ENCODE assay signal across 9 cellular contexts in genomic region chr19:6536138-6536671, GRCh38. TPM values are rescaled to one million over a fixed set of nuclear protein-coding genes. Genes with fewer than 3 reads are reported as not detected.
DNase-seq lines count a peak whose midpoint lies in the region; ATAC-seq, FAIRE-seq and TF ChIP-seq lines count a peak whose summit lies in the region.
"Had no signal": no experiment of that assay in that cellular context is flagged by ENCODE, and none has a peak within 500 bp of the region (broad histone marks: within the 10 kb centered on the region; RNA-seq: fewer than 3 reads in every experiment).

No MANE protein-coding gene starts in this region.

- no peaks in the 10 kb centered on the region; the same call in 1 of the 2 replicates for H4K20me1 ChIP-seq in GM12878 (ENCODE audit: control insufficient read depth, insufficient read depth)

- POLR2A ChIA-PET in GM12878 (lab: Charles Lee) = interaction anchor here (0.6 to 3.0 kb wide), 20 partner anchors 8 to 133 kb away, joined by 3 to 13 read pairs (median 4); partner anchors contain the start of genes KHSRP and TNFSF14

- WGBS in GM12878 (ENCODE audit: insufficient coverage, insufficient replicate concordance, low lambda C conversion rate, missing lambda C conversion rate) = 36% methylated on average over 9 of the region's 9 CpGs

- H3K27ac Mint-ChIP-seq in IgD-negative memory B cell = peak overlapping the region; percentile 82 to 98 (median 95)

- TF ChIP-seq POLR2A in GM12878 (IDR thresholded peaks at IDR 0.05; ENCODE audit: low read depth, low read length) = peak; percentile 86

- H3K4me2 ChIP-seq in GM12878 (ENCODE audit: control insufficient read depth, insufficient read depth) = peak overlapping the region; percentile 83

- no peak for TF ChIP-seq RAD21 in GM12878 (IDR thresholded peaks at IDR 0.05; ENCODE audit: insufficient read depth, low read depth, low read length)

- H3K9ac ChIP-seq in GM12878 (ENCODE audit: control insufficient read depth, insufficient read depth, low read length) = peak overlapping the region; percentile 35; the same call in 1 of the 2 replicates

- no peaks in the 10 kb centered on the region for H3K36me3 Mint-ChIP-seq in IgD-negative memory B cell

- CTCF ChIA-PET in GM12878 (lab: Yijun Ruan, JAX) = interaction anchor here (0.6 to 1.9 kb wide), 7 partner anchors 14 to 95 kb away, joined by 3 to 8 read pairs (median 4); no protein-coding TSS in a partner anchor

- H3K4me3 Mint-ChIP-seq in IgD-negative memory B cell = peak overlapping the region; percentile 55 to 85 (median 82)

- SMC1A ChIA-PET in GM12878 (lab: Charles Lee; ENCODE audit: uncharacterized antibody, unreplicated experiment) = interaction anchor here (0.8 to 2.2 kb wide), 17 partner anchors 8 to 200 kb away, joined by 3 to 10 read pairs (median 4); no protein-coding TSS in a partner anchor

- DNase-seq in GM12865 (ENCODE audit: low read depth) = peak; percentile 99
- DNase-seq in UCSD-AML1 (lab: John Stamatoyannopoulos, UW; ENCODE audit: unreplicated experiment) = peak; percentile 87
- DNase-seq in GM12878 (ENCODE audit: low read depth, low spot score) = peak; percentile 99
- DNase-seq in mucosa of gallbladder (ENCODE audit: low spot score) = peak; percentile 57
- peak; percentile 60 for DNase-seq in ureter (ENCODE audit: low spot score)
- no peak for DNase-seq in DMS79 treated with DMSO at 0.1 percent for 48 hours (lab: John Stamatoyannopoulos, UW)

- H3K79me2 ChIP-seq in GM12878 (ENCODE audit: control insufficient read depth, insufficient read depth, low read length) = peaks cover 46% of the 10 kb centered on the region

- no peak overlapping the region for H2AFZ ChIP-seq in GM12878 (ENCODE audit: control insufficient read depth, low read depth, low read length)

- no peaks in the 10 kb centered on the region for H3K27me3 ChIP-seq in GM12878 (replicated peaks in 1 of 2; ENCODE audit: control insufficient read depth in 2 of 2, insufficient read depth in 2 of 2, low read length in 1 of 2)

- in situ Hi-C loops in GM12878 (cut with MboI) = no loop called here

- RAD21 ChIA-PET in GM12878 (lab: Charles Lee; ENCODE audit: unreplicated experiment) = interaction anchor here (0.9 to 3.5 kb wide), 15 partner anchors 14 to 327 kb away, joined by 3 to 17 read pairs (median 5); partner anchors contain the start of gene CD70

- BruUV-seq in GM12878 (replicated peaks; lab: Mats Ljungman, UMichigan) = no TSS peak

- ATAC-seq in GM21576 (IDR thresholded peaks at IDR 0.05; ENCODE audit: unreplicated experiment) (peak; percentile 62), GM12878 (peak; percentile 78)

- peak in 1 of 2 experiments; percentile 65; a peak in 1 of 4 replicates for TF ChIP-seq EP300 in GM12878 (IDR thresholded peaks at IDR 0.05; ENCODE audit: borderline replicate concordance in 1 of 2, control insufficient read depth in 1 of 2, low read depth in 2 of 2, low read length in 2 of 2)

- peak; percentile 95 for FAIRE-seq in GM12878 (lab: Jason Lieb, UNC)

- peak overlapping the region; percentile 91 for H3K27ac ChIP-seq in GM12878 (ENCODE audit: control insufficient read depth, insufficient read depth)

- H3K4me3 ChIP-seq in GM12865 (ENCODE audit: low read depth, low read length) = no peak overlapping the region
- H3K4me3 ChIP-seq in GM12878 = no peak overlapping the region

- peaks cover 18 to 33% (median 22%) of the 10 kb centered on the region in 3 donors for H3K4me1 Mint-ChIP-seq in IgD-negative memory B cell

- intact Hi-C loops in GM12878 (cut with micrococcal nuclease; ENCODE audit: unreplicated experiment) = no loop called here

- H3K9me3 ChIP-seq in GM12878 (replicated peaks; ENCODE audit: control insufficient read depth, insufficient read depth, low read length) = no peaks in the 10 kb centered on the region; the same call in 2 of the 3 replicates

- H3K27me3 Mint-ChIP-seq in IgD-negative memory B cell = peaks cover 10% of the 10 kb centered on the region

- peaks cover 38% of the 10 kb centered on the region for H3K4me1 ChIP-seq in GM12878 (ENCODE audit: control insufficient read depth, insufficient read depth, low read length)

- no peak for TF ChIP-seq CTCF in GM12865 (IDR thresholded peaks at IDR 0.05; ENCODE audit: insufficient read depth, low read depth, low read length, missing control alignments)
- no peak for TF ChIP-seq CTCF in GM12878 (IDR thresholded peaks at IDR 0.05 in 2 of 3, conservative IDR thresholded peaks at IDR 0.05 in 1 of 3; ENCODE audit: control insufficient read depth in 2 of 3, extremely low read depth in 1 of 3, insufficient read depth in 1 of 3, low read depth in 3 of 3, low read length in 3 of 3)

- H3K9me3 Mint-ChIP-seq in IgD-negative memory B cell = peaks cover 0 to 1% (median 0%) of the 10 kb centered on the region in 3 donors

- peaks cover 0 to 8% of the 10 kb centered on the region in 2 experiments; a peak in 2 of 4 replicates for H3K36me3 ChIP-seq in GM12878 (ENCODE audit: control insufficient read depth in 2 of 2, insufficient read depth in 2 of 2, low read length in 1 of 2)

RNA-seq across cellular contexts. Expression of gene TNFSF9, which starts 5.4 kb away (rescaled TPM):
- 14.7 TPM for polyA plus RNA-seq in IgD-negative memory B cell
- 48.6 and 53.3 TPM in 2 replicates for total RNA-seq in GM12878 (2013; cell fraction: nucleolus; rRNA removed)
- 72.8 and 75.3 TPM in 2 replicates for total RNA-seq in GM12878 (2014; rRNA removed)
- total RNA-seq in GM12878 (2014; rRNA removed; fragmentation: Illumina TruSeq; extraction: Trizol) = 20.9 and 22.7 TPM in 2 replicates
- total RNA-seq in GM12878 (2021) = 60.1 TPM in 2 replicates
- polyA plus RNA-seq in GM12878 (2011; ENCODE audit: low read depth) = 20.3 TPM
- 24.6 and 33.3 TPM in 2 replicates for polyA plus RNA-seq in GM12878 (2011; rRNA removed)
- 31.1 and 35.9 TPM in 2 replicates for polyA plus RNA-seq in GM12878 (2011; cell fraction: cytosol; rRNA removed)
- polyA plus RNA-seq in GM12878 (2011; cell fraction: nucleus; rRNA removed) = 21.7 and 29.6 TPM in 2 replicates
- polyA plus RNA-seq in GM12878 (2012) = 41.9 and 76.9 TPM in 2 replicates
- 13.4 and 14.7 TPM in 2 replicates for polyA plus RNA-seq in GM12878 (2014; fragmentation: Illumina TruSeq; extraction: Trizol)
- 10 to 100 TPM in 1 of 2 experiments, 1 to 10 TPM in 1; 6.2 to 12.8 TPM for polyA plus RNA-seq in GM12878 (2014; fragmentation: Nextera tagmentation; extraction: Ambion mirVana)
- 46.8 and 48.0 TPM in 2 replicates for polyA plus RNA-seq in GM12878 (2014; rRNA removed)
- 10 to 100 TPM; 20.7 to 21.5 TPM for polyA plus RNA-seq in GM12878 (2016; fragmentation: Nextera tagmentation; extraction: Ambion mirVana)
- 11.6 and 25.0 TPM in 2 replicates for polyA minus RNA-seq in GM12878 (2011; rRNA and poly(A)+ RNA removed)
- polyA minus RNA-seq in GM12878 (2011; cell fraction: cytosol; rRNA and poly(A)+ RNA removed) = 19.6 and 29.1 TPM in 2 replicates
- polyA minus RNA-seq in GM12878 (2011; cell fraction: nucleus; rRNA and poly(A)+ RNA removed) = 14.4 and 18.5 TPM in 2 replicates
- total RNA-seq in mucosa of gallbladder = 1.2 TPM
- 0.75 TPM for total RNA-seq in ureter

RNA-seq across cellular contexts. Expression of gene TUBB4A, which starts 34.1 kb away (rescaled TPM):
- polyA plus RNA-seq in IgD-negative memory B cell (14.6 TPM), GM12878 (2011; rRNA removed) (0.12 and 0.29 TPM in 2 replicates), GM12878 (2014; fragmentation: Illumina TruSeq; extraction: Trizol) (5.9 and 7.1 TPM in 2 replicates), GM12878 (2014; fragmentation: Nextera tagmentation; extraction: Ambion mirVana) (under 1 TPM; 0.79 to 0.85 TPM), GM12878 (2014; rRNA removed) (5.1 and 7.5 TPM in 2 replicates), GM12878 (2016; fragmentation: Nextera tagmentation; extraction: Ambion mirVana) (10 to 100 TPM; 12.1 to 20.0 TPM)
- total RNA-seq in GM12878 (2013; cell fraction: nucleolus; rRNA removed) = 1.8 and 4.3 TPM in 2 replicates
- total RNA-seq in GM12878 (2014; rRNA removed) (2.5 and 2.8 TPM in 2 replicates), GM12878 (2014; rRNA removed; fragmentation: Illumina TruSeq; extraction: Trizol) (1.3 and 1.4 TPM in 2 replicates), GM12878 (2021) (22.4 and 30.4 TPM in 2 replicates), mucosa of gallbladder (1.8 TPM), ureter (1.2 TPM)
- polyA plus RNA-seq in GM12878 (2011; ENCODE audit: low read depth) = 1.4 TPM
- 1.2 and 1.6 TPM in 2 replicates for polyA plus RNA-seq in GM12878 (2011; cell fraction: cytosol; rRNA removed)
- 1.1 and 2.1 TPM in 2 replicates for polyA plus RNA-seq in GM12878 (2011; cell fraction: nucleus; rRNA removed)
- 4.8 and 8.1 TPM in 2 replicates for polyA plus RNA-seq in GM12878 (2012)
- 0.73 and 2.7 TPM in 2 replicates for polyA minus RNA-seq in GM12878 (2011; rRNA and poly(A)+ RNA removed)
- 3.4 and 8.4 TPM in 2 replicates for polyA minus RNA-seq in GM12878 (2011; cell fraction: cytosol; rRNA and poly(A)+ RNA removed)
- polyA minus RNA-seq in GM12878 (2011; cell fraction: nucleus; rRNA and poly(A)+ RNA removed) = 1.1 and 2.9 TPM in 2 replicates

RNA-seq across cellular contexts. Expression of gene DENND1C, which starts 54.6 kb away (rescaled TPM):
- 80.7 TPM for polyA plus RNA-seq in IgD-negative memory B cell
- 36.0 and 43.4 TPM in 2 replicates for total RNA-seq in GM12878 (2013; cell fraction: nucleolus; rRNA removed)
- total RNA-seq in GM12878 (2014; rRNA removed) = 16.4 and 24.5 TPM in 2 replicates
- total RNA-seq in GM12878 (2014; rRNA removed; fragmentation: Illumina TruSeq; extraction: Trizol) = 10.9 and 11.5 TPM in 2 replicates
- 50.5 and 54.3 TPM in 2 replicates for total RNA-seq in GM12878 (2021)
- 18.1 TPM for polyA plus RNA-seq in GM12878 (2011; ENCODE audit: low read depth)
- 10.6 and 25.8 TPM in 2 replicates for polyA plus RNA-seq in GM12878 (2011; rRNA removed)
- 27.6 and 35.8 TPM in 2 replicates for polyA plus RNA-seq in GM12878 (2011; cell fraction: cytosol; rRNA removed)
- 98.7 and 103 TPM in 2 replicates for polyA plus RNA-seq in GM12878 (2011; cell fraction: nucleus; rRNA removed)
- 39.5 and 44.4 TPM in 2 replicates for polyA plus RNA-seq in GM12878 (2012)
- polyA plus RNA-seq in GM12878 (2014; fragmentation: Illumina TruSeq; extraction: Trizol) = 24.6 and 39.5 TPM in 2 replicates
- 1 to 10 TPM; 2.4 to 2.8 TPM for polyA plus RNA-seq in GM12878 (2014; fragmentation: Nextera tagmentation; extraction: Ambion mirVana)
- polyA plus RNA-seq in GM12878 (2014; rRNA removed) = 49.1 and 59.0 TPM in 2 replicates
- 10 to 100 TPM; 45.8 to 45.9 TPM for polyA plus RNA-seq in GM12878 (2016; fragmentation: Nextera tagmentation; extraction: Ambion mirVana)
- polyA minus RNA-seq in GM12878 (2011; rRNA and poly(A)+ RNA removed) = 8.0 and 18.8 TPM in 2 replicates
- polyA minus RNA-seq in GM12878 (2011; cell fraction: cytosol; rRNA and poly(A)+ RNA removed) = 11.4 and 12.4 TPM in 2 replicates
- 18.0 and 30.9 TPM in 2 replicates for polyA minus RNA-seq in GM12878 (2011; cell fraction: nucleus; rRNA and poly(A)+ RNA removed)
- total RNA-seq in mucosa of gallbladder = 8.0 TPM
- total RNA-seq in ureter = 3.1 TPM

RNA-seq across cellular contexts. Expression of gene CD70, which starts 54.7 kb away (rescaled TPM):
- 28.4 TPM for polyA plus RNA-seq in IgD-negative memory B cell
- total RNA-seq in GM12878 (2013; cell fraction: nucleolus; rRNA removed) = 147 and 150 TPM in 2 replicates
- 421 and 441 TPM in 2 replicates for total RNA-seq in GM12878 (2014; rRNA removed)
- 151 and 155 TPM in 2 replicates for total RNA-seq in GM12878 (2014; rRNA removed; fragmentation: Illumina TruSeq; extraction: Trizol)
- total RNA-seq in GM12878 (2021) = 269 and 285 TPM in 2 replicates
- polyA plus RNA-seq in GM12878 (2011; ENCODE audit: low read depth) = 88.8 TPM
- polyA plus RNA-seq in GM12878 (2011; rRNA removed) = 117 and 262 TPM in 2 replicates
- 434 and 636 TPM in 2 replicates for polyA plus RNA-seq in GM12878 (2011; cell fraction: cytosol; rRNA removed)
- polyA plus RNA-seq in GM12878 (2011; cell fraction: nucleus; rRNA removed) = 321 and 457 TPM in 2 replicates
- polyA plus RNA-seq in GM12878 (2012) = 227 and 312 TPM in 2 replicates
- polyA plus RNA-seq in GM12878 (2014; fragmentation: Illumina TruSeq; extraction: Trizol) = 9.4 and 52.9 TPM in 2 replicates
- 10 to 100 TPM; 16.4 to 35.8 TPM for polyA plus RNA-seq in GM12878 (2014; fragmentation: Nextera tagmentation; extraction: Ambion mirVana)
- polyA plus RNA-seq in GM12878 (2014; rRNA removed) = 405 and 437 TPM in 2 replicates
- 100 to 1,000 TPM; 348 to 371 TPM for polyA plus RNA-seq in GM12878 (2016; fragmentation: Nextera tagmentation; extraction: Ambion mirVana)
- polyA minus RNA-seq in GM12878 (2011; rRNA and poly(A)+ RNA removed) = 149 and 245 TPM in 2 replicates
- polyA minus RNA-seq in GM12878 (2011; cell fraction: cytosol; rRNA and poly(A)+ RNA removed) = 94.1 and 120 TPM in 2 replicates
- 56.8 and 85.8 TPM in 2 replicates for polyA minus RNA-seq in GM12878 (2011; cell fraction: nucleus; rRNA and poly(A)+ RNA removed)
- not detected for total RNA-seq in mucosa of gallbladder
- not detected for total RNA-seq in ureter
- total RNA-seq: urinary bladder had no signal
- polyA plus RNA-seq: urinary bladder had no signal

Comparison
In these comparisons a context has a peak if more than half of its experiments do, and no peak if none do; other contexts are left out.
1. RNA of gene TNFSF9, which starts 5.4 kb away (total RNA-seq): 20.9 to 75.3 TPM in GM12878; 1.2 TPM in mucosa of gallbladder (single experiment) and 0.75 TPM in ureter (single experiment); every median in the first group is over 10 times any median in the second.